Comparison of ENCODE assay signal across 7 cellular contexts in the genomic region with DNA sequence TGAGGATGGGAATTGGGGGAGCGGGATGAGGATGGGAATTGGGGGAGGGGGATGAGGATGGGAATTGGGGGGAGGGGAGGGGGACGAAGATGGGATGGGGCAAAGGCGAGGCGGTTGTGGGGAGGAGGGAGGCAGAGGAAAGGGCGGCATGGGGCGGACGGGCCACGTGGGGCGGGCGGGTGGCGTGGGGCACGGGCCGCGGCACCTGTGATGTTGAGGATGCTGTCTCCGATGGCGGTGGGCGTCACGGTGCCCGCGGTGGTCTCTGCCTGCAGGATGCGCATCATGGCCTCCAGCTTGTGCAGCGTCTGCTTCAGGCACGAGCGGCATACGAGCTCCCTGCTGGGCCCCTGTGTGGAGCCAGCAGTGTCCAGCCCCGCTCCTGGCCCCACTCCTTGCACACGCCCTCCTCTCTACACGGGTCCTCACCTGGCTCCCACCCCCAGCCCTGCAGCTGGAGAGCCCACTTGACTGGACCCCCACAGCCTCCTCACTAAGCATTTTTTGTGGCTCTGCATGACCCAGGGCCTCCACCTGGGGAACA. TPM values are rescaled to one million over a fixed set of nuclear protein-coding genes. Genes with fewer than 3 reads are reported as not detected.
"Had no signal": no experiment of that assay in that cellular context is flagged by ENCODE, and none has a peak within 500 bp of the region (broad histone marks: within the 10 kb centered on the region; RNA-seq: fewer than 3 reads in every experiment).

No MANE protein-coding gene starts in this region.

RNA-seq across cellular contexts. Expression of gene NPIPA8, which starts 5.0 kb away (rescaled TPM):
- total RNA-seq: fibroblast of lung, hepatocyte, lung microvascular endothelial cell, renal cortical epithelial cell, smooth muscle cell, thoracic aorta, vagina had no signal
